23 cellular contexts compared by ENCODE assay signal in genomic region chr7:103771294-103771693, GRCh38.
"Had no signal": no experiment of that assay in that cellular context is flagged by ENCODE, and none has a peak within 500 bp of the region (broad histone marks: within the 10 kb centered on the region; RNA-seq: fewer than 3 reads in every experiment).

No MANE protein-coding gene starts in this region.

- H3K4me3 ChIP-seq: breast epithelium, Peyer's patch, SJSA1 had no signal

- H3K36me3 Mint-ChIP-seq: activated naive CD8-positive, alpha-beta T cell treated with anti-CD3 and anti-CD28 coated beads, Interleukin-2, amount 10 ng/mL, durations not matched to agents 7 days and 5 days had no signal

- H3K27me3 ChIP-seq: breast epithelium, Peyer's patch, SJSA1 had no signal

- H3K9me3 Mint-ChIP-seq: activated naive CD8-positive, alpha-beta T cell treated with anti-CD3 and anti-CD28 coated beads, Interleukin-2, amount 10 ng/mL, durations not matched to agents 7 days and 5 days; T-helper 1 cell treated with Interleukin-12 subunit alpha and Interleukin-12 subunit beta and Interleukin-4 antibody, amounts not matched to agents 30 μg/mL and 1 μg/mL, for 36 hours had no signal

- H3K9me3 ChIP-seq: breast epithelium, Peyer's patch, SJSA1 had no signal

- ATAC-seq: activated CD8-positive, alpha-beta T cell treated with anti-CD3 and anti-CD28 coated beads, Interleukin-2, amount 10 ng/mL, durations not matched to agents 7 days and 5 days had no signal

- H3K27ac Mint-ChIP-seq: activated CD8-positive, alpha-beta T cell treated with anti-CD3 and anti-CD28 coated beads, Interleukin-2, amount 10 ng/mL, durations not matched to agents 7 days and 5 days; activated naive CD8-positive, alpha-beta T cell treated with anti-CD3 and anti-CD28 coated beads, Interleukin-2, amount 10 ng/mL, durations not matched to agents 7 days and 5 days; T-helper 1 cell treated with Interleukin-12 subunit alpha and Interleukin-12 subunit beta and Interleukin-4 antibody, amounts not matched to agents 30 μg/mL and 1 μg/mL, for 36 hours had no signal

- H3K4me3 Mint-ChIP-seq: activated CD8-positive, alpha-beta T cell treated with anti-CD3 and anti-CD28 coated beads, Interleukin-2, amount 10 ng/mL, durations not matched to agents 7 days and 5 days; activated naive CD8-positive, alpha-beta T cell treated with anti-CD3 and anti-CD28 coated beads, Interleukin-2, amount 10 ng/mL, durations not matched to agents 7 days and 5 days; T-helper 1 cell treated with Interleukin-12 subunit alpha and Interleukin-12 subunit beta and Interleukin-4 antibody, amounts not matched to agents 30 μg/mL and 1 μg/mL, for 36 hours had no signal

- DNase-seq: activated CD4-positive, alpha-beta T cell treated with anti-CD3 and anti-CD28 coated beads for 48 hours; activated CD4-positive, alpha-beta T cell treated with anti-CD3 and anti-CD28 coated beads, Interleukin-2, amount 50 U/mL, for 4 hours; activated CD4-positive, CD25-positive, alpha-beta regulatory T cell treated with anti-CD3 and anti-CD28 coated beads, Interleukin-2, amount 50 U/mL, for 72 hours; activated CD8-positive, alpha-beta memory T cell treated with anti-CD3 and anti-CD28 coated beads, Interleukin-2, amount 50 U/mL, for 48 hours; activated CD8-positive, alpha-beta T cell treated with anti-CD3 and anti-CD28 coated beads, Interleukin-2, amount 10 ng/mL, durations not matched to agents 7 days and 5 days; activated naive CD4-positive, alpha-beta T cell treated with anti-CD3 and anti-CD28 coated beads, Interleukin-2, amount 50 U/mL, for 16 hours; activated naive CD8-positive, alpha-beta T cell treated with anti-CD3 and anti-CD28 coated beads, Interleukin-2, amount 10 ng/mL, durations not matched to agents 7 days and 5 days; activated T-cell treated with anti-CD3 and anti-CD28 coated beads, Interleukin-2, amount 50 U/mL, for 1 hour; aorta; central memory CD4-positive, alpha-beta T cell; KG1; NCI-H1092; NCI-H1417; NCI-H1930; NCI-H345; NCI-H510A; NCI-H526 treated with DMSO at 0.1 percent for 48 hours; Peyer's patch; Right ventricle myocardium superior had no signal

- H3K27ac ChIP-seq: breast epithelium, Peyer's patch, RWPE1, SJSA1 had no signal

- H3K4me1 Mint-ChIP-seq: activated naive CD8-positive, alpha-beta T cell treated with anti-CD3 and anti-CD28 coated beads, Interleukin-2, amount 10 ng/mL, durations not matched to agents 7 days and 5 days had no signal

- H3K4me1 ChIP-seq: breast epithelium, Peyer's patch, SJSA1 had no signal

- H3K36me3 ChIP-seq: breast epithelium, Peyer's patch, SJSA1 had no signal

- H3K27me3 Mint-ChIP-seq: activated naive CD8-positive, alpha-beta T cell treated with anti-CD3 and anti-CD28 coated beads, Interleukin-2, amount 10 ng/mL, durations not matched to agents 7 days and 5 days had no signal
